Comparison of ENCODE assay signal across 1 cellular context in genomic region chr15:48059786-48060185, GRCh38.
TF ChIP-seq lines count a peak whose summit lies in the region.

No MANE protein-coding gene starts in this region.

TF ChIP-seq in IMR-90, 13 proteins besides CTCF, POLR2A, EP300 and RAD21 (continued from another document):
- TF ChIP-seq ELK1 (IDR thresholded peaks at IDR 0.05; ENCODE audit: borderline replicate concordance, low read depth, low read length) (no peak), NFE2L2 (IDR thresholded peaks at IDR 0.05; ENCODE audit: low read depth, low read length) (no peak), CHD1 (IDR thresholded peaks at IDR 0.05; ENCODE audit: low read depth, low read length) (no peak)
